12 cellular contexts compared by ENCODE assay signal in the genomic region with DNA sequence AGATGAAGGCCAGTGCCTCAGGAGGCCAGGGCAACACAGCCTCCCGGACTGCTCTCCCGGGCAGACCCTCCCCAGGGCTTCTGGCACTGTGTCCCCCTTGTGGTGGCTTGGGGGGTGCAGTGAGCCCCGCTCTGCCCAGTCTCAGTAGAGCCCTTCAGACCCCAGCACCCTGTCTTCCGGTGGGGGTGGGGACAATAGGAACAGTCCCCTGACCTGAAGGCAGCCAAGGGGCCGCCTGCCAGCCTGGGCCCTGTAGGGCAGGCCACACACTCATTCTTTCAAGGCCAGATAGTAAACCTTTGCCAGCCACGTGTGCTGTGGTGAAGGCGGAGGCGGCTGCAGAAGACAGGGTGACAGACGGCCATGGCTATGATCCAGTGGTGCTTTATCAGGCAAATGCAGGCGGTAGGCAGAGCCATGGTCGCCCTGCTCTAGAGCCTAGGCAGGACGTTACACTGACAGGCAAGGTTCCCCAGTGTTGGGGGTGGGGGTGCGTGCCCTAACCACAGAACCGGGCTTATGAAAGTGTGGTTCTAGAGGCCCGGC. TPM values are rescaled to one million over a fixed set of nuclear protein-coding genes. Genes with fewer than 3 reads are reported as not detected.
DNase-seq lines count a peak whose midpoint lies in the region; ATAC-seq, FAIRE-seq and TF ChIP-seq lines count a peak whose summit lies in the region.
"Had no signal": no experiment of that assay in that cellular context is flagged by ENCODE, and none has a peak within 500 bp of the region (broad histone marks: within the 10 kb centered on the region; RNA-seq: fewer than 3 reads in every experiment).

No MANE protein-coding gene starts in this region.

- no peak for FAIRE-seq in RCC 7860 (lab: Jason Lieb, UNC)

- H3K36me3 Mint-ChIP-seq in effector memory CD8-positive, alpha-beta T cell (ENCODE audit: insufficient read depth): peaks cover 11% of the 10 kb centered on the region

- TF ChIP-seq CTCF in HFF-Myc (IDR thresholded peaks at IDR 0.05; ENCODE audit: low read depth, low read length, missing control alignments): peak; percentile 12
- TF ChIP-seq CTCF in heart left ventricle (IDR thresholded peaks at IDR 0.05): peak in 1 of 12 donors; percentile 12
- TF ChIP-seq CTCF in spleen (IDR thresholded peaks at IDR 0.05 in 8 of 11, conservative IDR thresholded peaks at IDR 0.05 in 3 of 11): peak in 4 of 11 experiments; percentile 16 to 24 (median 20)

- H3K27me3 ChIP-seq in heart left ventricle (no peaks in the 10 kb centered on the region), spleen (replicated peaks in 1 of 7) (no peaks in the 10 kb centered on the region)
- H3K27me3 ChIP-seq: suprapubic skin had no signal

- H3K4me1 ChIP-seq in heart left ventricle (peaks cover 0 to 37% (median 12%) of the 10 kb centered on the region in 12 donors), spleen (peaks cover 0 to 41% (median 17%) of the 10 kb centered on the region in 6 donors)

- WGBS in heart left ventricle, 4 donors: 54 to 63% (median 57%) methylated on average over 9 to 15 of the region's 15 CpGs
- 60 to 76% (median 64%) methylated on average over 13 to 15 of the region's 15 CpGs for WGBS in spleen, 5 donors

- H3K4me3 ChIP-seq in HFF-Myc (replicated peaks; ENCODE audit: low read depth, low read length): no peak overlapping the region
- H3K4me3 ChIP-seq in heart left ventricle: no peak overlapping the region
- H3K4me3 ChIP-seq in spleen: no peak overlapping the region
- H3K4me3 ChIP-seq: suprapubic skin had no signal

- no peak overlapping the region for H3K4me3 Mint-ChIP-seq in effector memory CD8-positive, alpha-beta T cell
- H3K4me3 Mint-ChIP-seq: activated T-cell treated with anti-CD3 and anti-CD28 coated beads, Interleukin-2, amount 50 U/mL, for 4 hours; immature natural killer cell had no signal

- H3K27ac Mint-ChIP-seq in effector memory CD8-positive, alpha-beta T cell: peak overlapping the region in 1 of 2 donors; percentile 76
- H3K27ac Mint-ChIP-seq: immature natural killer cell had no signal

- peak; percentile 83 to 91 (median 85) for ATAC-seq in heart left ventricle
- no peak for ATAC-seq in effector memory CD8-positive, alpha-beta T cell (replicated peaks)
- ATAC-seq: activated T-cell treated with anti-CD3 and anti-CD28 coated beads, Interleukin-2, amount 50 U/mL, for 4 hours had no signal

- DNase-seq in HFF-Myc (ENCODE audit: extremely low read depth, low read depth): no peak
- peak; percentile 40 for DNase-seq in astrocyte of the hippocampus (ENCODE audit: low read depth, low spot score)
- peak; percentile 71 to 90 (median 80) for DNase-seq in heart left ventricle
- DNase-seq in spleen: peak; percentile 82
- DNase-seq in effector memory CD8-positive, alpha-beta T cell: no peak
- DNase-seq in NCI-H1048 (lab: John Stamatoyannopoulos, UW): no peak
- DNase-seq in RCC 7860 (ENCODE audit: low spot score): no peak
- DNase-seq: activated T-cell treated with anti-CD3 and anti-CD28 coated beads, Interleukin-2, amount 50 U/mL, for 4 hours; immature natural killer cell; SIG-M5; WERI-Rb-1 had no signal

- H3K36me3 ChIP-seq in heart left ventricle (peaks cover 0 to 74% (median 66%) of the 10 kb centered on the region in 9 donors), spleen (peaks cover 0 to 98% (median 52%) of the 10 kb centered on the region in 6 donors)

- H3K27ac ChIP-seq in heart left ventricle: peak overlapping the region in 6 of 12 donors; percentile 23 to 64 (median 42)
- peak overlapping the region in 5 of 8 donors; percentile 14 to 69 (median 46) for H3K27ac ChIP-seq in spleen
- H3K27ac ChIP-seq: suprapubic skin, WERI-Rb-1 had no signal

- peaks cover 0 to 1% of the 10 kb centered on the region in 2 donors for H3K4me1 Mint-ChIP-seq in effector memory CD8-positive, alpha-beta T cell (ENCODE audit: low read depth in 2 of 2)
- H3K4me1 Mint-ChIP-seq: immature natural killer cell had no signal

- no peaks in the 10 kb centered on the region for H3K27me3 Mint-ChIP-seq in effector memory CD8-positive, alpha-beta T cell

- H3K9me3 Mint-ChIP-seq in effector memory CD8-positive, alpha-beta T cell: no peaks in the 10 kb centered on the region
- H3K9me3 Mint-ChIP-seq: activated T-cell treated with anti-CD3 and anti-CD28 coated beads, Interleukin-2, amount 50 U/mL, for 4 hours; immature natural killer cell had no signal

- TF ChIP-seq POLR2A in heart left ventricle (IDR thresholded peaks at IDR 0.05) (no peak), spleen (IDR thresholded peaks at IDR 0.05) (no peak)

- H3K9me3 ChIP-seq in heart left ventricle (no peaks in the 10 kb centered on the region), spleen (no peaks in the 10 kb centered on the region)
- H3K9me3 ChIP-seq: suprapubic skin had no signal

- intact Hi-C loops in heart left ventricle (cut with DNase I): loop anchor here in 1 of 10 donors (10.0 kb wide), 2 partner anchors 156 to 254 kb away; no protein-coding TSS in a partner anchor
- intact Hi-C loops in spleen (cut with DNase I; ENCODE audit: low total_unique reads): no loop called here

RNA-seq across cellular contexts. Expression of gene ZFYVE21, which starts 15.0 kb away (rescaled TPM):
- total RNA-seq in heart left ventricle: 10 to 100 TPM; 44.1 to 79.4 (median 52.5) TPM
- polyA plus RNA-seq in heart left ventricle: 10 to 100 TPM; 48.8 to 86.1 TPM
- total RNA-seq in spleen: 10 to 100 TPM; 31.8 to 71.1 (median 47.8) TPM
- polyA plus RNA-seq in spleen: 10 to 100 TPM; 21.8 to 51.8 (median 24.2) TPM

RNA-seq across cellular contexts. Expression of gene XRCC3, which starts 15.3 kb away (rescaled TPM):
- total RNA-seq in heart left ventricle: 1 to 10 TPM; 1.9 to 8.7 (median 3.1) TPM
- 1 to 10 TPM; 1.9 to 2.6 TPM for polyA plus RNA-seq in heart left ventricle
- total RNA-seq in spleen: 10 to 100 TPM in 6 of 7 donors, 1 to 10 TPM in 1; 9.5 to 20.4 (median 16.7) TPM
- 10 to 100 TPM in 2 of 3 donors, 1 to 10 TPM in 1; 5.9 to 17.6 (median 11.8) TPM for polyA plus RNA-seq in spleen

Comparison
In these comparisons a context has a peak if more than half of its experiments do, and no peak if none do; other contexts are left out.
1. DNase-seq: peak in astrocyte of the hippocampus (single experiment), heart left ventricle (5 of 5) and spleen (single experiment); none in HFF-Myc (single experiment), effector memory CD8-positive, alpha-beta T cell (0 of 3), NCI-H1048 (single experiment) and RCC 7860 (single experiment).